Comparison of ENCODE assay signal across 1 cellular context in the genomic region with DNA sequence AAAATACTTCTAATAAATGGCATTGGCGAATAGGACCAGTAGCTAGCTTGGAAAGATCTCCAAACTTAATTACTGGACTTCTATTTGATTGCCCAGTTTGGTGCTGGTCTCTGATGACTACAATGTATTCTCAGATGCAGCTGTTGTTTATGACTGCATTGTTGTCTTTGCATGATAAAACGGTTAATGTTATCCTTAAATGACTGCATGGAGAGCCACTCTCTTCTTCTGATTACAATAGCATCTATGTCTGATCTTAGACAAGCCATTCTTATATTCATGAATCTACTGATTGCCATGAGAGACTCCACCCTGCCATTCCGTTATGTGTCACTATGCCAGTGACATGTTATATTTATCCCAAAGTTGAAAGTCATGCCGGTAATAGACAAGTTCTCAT.
TF ChIP-seq lines count a peak whose summit lies in the region.

No MANE protein-coding gene starts in this region.

TF ChIP-seq in HepG2, 621 proteins besides CTCF, POLR2A, EP300 and RAD21 (continued from another document):
- TF ChIP-seq TFAP4 (IDR thresholded peaks at IDR 0.05; ENCODE audit: borderline replicate concordance, low read depth) = no peak
- TF ChIP-seq MAZ (IDR thresholded peaks at IDR 0.05; ENCODE audit: borderline replicate concordance, low read depth, low read length) = no peak
- TF ChIP-seq MAZ (CRISPR knock-in tag; IDR thresholded peaks at IDR 0.05; ENCODE audit: low read depth) = no peak
- no peak for TF ChIP-seq CEBPB (IDR thresholded peaks at IDR 0.05; ENCODE audit: borderline replicate concordance, low read depth, low read length)
- TF ChIP-seq GATA4 (IDR thresholded peaks at IDR 0.05; ENCODE audit: borderline replicate concordance, low read depth) = no peak
- no peak for TF ChIP-seq ZNF703 (CRISPR knock-in tag; IDR thresholded peaks at IDR 0.05; ENCODE audit: borderline replicate concordance)
- TF ChIP-seq ZNF713 (CRISPR knock-in tag; IDR thresholded peaks at IDR 0.05) = no peak
- TF ChIP-seq, protein P1, sequence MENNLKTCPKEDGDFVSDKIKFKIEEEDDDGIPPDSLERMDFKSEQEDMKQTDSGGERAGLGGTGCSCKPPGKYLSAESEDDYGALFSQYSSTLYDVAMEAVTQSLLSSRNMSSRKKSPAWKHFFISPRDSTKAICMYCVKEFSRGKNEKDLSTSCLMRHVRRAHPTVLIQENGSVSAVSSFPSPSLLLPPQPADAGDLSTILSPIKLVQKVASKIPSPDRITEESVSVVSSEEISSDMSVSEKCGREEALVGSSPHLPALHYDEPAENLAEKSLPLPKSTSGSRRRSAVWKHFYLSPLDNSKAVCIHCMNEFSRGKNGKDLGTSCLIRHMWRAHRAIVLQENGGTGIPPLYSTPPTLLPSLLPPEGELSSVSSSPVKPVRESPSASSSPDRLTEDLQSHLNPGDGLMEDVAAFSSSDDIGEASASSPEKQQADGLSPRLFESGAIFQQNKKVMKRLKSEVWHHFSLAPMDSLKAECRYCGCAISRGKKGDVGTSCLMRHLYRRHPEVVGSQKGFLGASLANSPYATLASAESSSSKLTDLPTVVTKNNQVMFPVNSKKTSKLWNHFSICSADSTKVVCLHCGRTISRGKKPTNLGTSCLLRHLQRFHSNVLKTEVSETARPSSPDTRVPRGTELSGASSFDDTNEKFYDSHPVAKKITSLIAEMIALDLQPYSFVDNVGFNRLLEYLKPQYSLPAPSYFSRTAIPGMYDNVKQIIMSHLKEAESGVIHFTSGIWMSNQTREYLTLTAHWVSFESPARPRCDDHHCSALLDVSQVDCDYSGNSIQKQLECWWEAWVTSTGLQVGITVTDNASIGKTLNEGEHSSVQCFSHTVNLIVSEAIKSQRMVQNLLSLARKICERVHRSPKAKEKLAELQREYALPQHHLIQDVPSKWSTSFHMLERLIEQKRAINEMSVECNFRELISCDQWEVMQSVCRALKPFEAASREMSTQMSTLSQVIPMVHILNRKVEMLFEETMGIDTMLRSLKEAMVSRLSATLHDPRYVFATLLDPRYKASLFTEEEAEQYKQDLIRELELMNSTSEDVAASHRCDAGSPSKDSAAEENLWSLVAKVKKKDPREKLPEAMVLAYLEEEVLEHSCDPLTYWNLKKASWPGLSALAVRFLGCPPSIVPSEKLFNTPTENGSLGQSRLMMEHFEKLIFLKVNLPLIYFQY (CRISPR knock-in tag; IDR thresholded peaks at IDR 0.05; ENCODE audit: borderline replicate concordance) = no peak
- TF ChIP-seq MEIS2 (CRISPR knock-in tag; IDR thresholded peaks at IDR 0.05) = no peak
- TF ChIP-seq ZNF841 (CRISPR knock-in tag; IDR thresholded peaks at IDR 0.05; ENCODE audit: borderline replicate concordance) = no peak
- TF ChIP-seq GATAD2A (CRISPR knock-in tag; IDR thresholded peaks at IDR 0.05) = no peak
